Comparison of ENCODE assay signal across 1 cellular context in the genomic region with DNA sequence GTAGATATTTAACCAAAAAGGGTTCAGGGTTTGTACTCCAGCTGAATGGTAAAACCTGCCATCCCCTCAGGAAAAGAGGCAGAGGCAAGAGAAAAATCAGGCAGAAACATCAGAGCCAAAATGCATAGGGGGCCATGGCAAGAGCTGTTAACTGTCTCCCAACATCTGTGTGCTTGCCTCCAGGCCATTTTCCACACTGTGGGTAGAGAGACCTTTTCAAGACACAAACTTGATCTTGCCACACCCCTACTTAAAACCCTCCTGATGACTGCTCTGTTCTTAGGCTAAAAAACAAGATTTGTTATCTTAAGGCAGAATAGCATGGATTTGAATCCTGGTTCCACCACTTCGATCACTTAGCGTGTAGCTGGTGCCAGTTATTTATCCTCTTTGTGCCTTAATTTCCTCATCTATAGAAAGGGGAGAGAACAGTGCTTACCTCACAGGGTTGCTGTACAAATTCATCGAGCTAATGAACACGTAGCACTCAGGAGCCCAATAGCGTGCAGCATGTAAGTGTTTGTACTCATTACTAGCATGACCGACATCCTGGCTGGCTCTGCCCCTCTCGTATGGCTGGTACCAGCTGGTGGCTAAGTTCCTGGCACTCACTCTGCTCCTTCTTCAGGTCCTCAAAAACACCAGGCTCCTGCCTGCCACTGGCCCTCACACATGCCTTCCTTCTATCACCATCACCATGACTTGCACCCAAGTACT.
TF ChIP-seq lines count a peak whose summit lies in the region.

No MANE protein-coding gene starts in this region.

TF ChIP-seq in SK-N-SH treated with all-trans-retinoic acid at 6 μM for 48 hours, 23 proteins besides CTCF, POLR2A, EP300 and RAD21 (continued from another document):
- TF ChIP-seq, protein P1, sequence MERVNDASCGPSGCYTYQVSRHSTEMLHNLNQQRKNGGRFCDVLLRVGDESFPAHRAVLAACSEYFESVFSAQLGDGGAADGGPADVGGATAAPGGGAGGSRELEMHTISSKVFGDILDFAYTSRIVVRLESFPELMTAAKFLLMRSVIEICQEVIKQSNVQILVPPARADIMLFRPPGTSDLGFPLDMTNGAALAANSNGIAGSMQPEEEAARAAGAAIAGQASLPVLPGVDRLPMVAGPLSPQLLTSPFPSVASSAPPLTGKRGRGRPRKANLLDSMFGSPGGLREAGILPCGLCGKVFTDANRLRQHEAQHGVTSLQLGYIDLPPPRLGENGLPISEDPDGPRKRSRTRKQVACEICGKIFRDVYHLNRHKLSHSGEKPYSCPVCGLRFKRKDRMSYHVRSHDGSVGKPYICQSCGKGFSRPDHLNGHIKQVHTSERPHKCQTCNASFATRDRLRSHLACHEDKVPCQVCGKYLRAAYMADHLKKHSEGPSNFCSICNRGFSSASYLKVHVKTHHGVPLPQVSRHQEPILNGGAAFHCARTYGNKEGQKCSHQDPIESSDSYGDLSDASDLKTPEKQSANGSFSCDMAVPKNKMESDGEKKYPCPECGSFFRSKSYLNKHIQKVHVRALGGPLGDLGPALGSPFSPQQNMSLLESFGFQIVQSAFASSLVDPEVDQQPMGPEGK (CRISPR knock-in tag; IDR thresholded peaks at IDR 0.05; ENCODE audit: borderline replicate concordance): no peak
- TF ChIP-seq ZNF70 (CRISPR knock-in tag; IDR thresholded peaks at IDR 0.05): no peak
- TF ChIP-seq ZC3H10 (CRISPR knock-in tag; IDR thresholded peaks at IDR 0.05): no peak
- TF ChIP-seq, protein P2, sequence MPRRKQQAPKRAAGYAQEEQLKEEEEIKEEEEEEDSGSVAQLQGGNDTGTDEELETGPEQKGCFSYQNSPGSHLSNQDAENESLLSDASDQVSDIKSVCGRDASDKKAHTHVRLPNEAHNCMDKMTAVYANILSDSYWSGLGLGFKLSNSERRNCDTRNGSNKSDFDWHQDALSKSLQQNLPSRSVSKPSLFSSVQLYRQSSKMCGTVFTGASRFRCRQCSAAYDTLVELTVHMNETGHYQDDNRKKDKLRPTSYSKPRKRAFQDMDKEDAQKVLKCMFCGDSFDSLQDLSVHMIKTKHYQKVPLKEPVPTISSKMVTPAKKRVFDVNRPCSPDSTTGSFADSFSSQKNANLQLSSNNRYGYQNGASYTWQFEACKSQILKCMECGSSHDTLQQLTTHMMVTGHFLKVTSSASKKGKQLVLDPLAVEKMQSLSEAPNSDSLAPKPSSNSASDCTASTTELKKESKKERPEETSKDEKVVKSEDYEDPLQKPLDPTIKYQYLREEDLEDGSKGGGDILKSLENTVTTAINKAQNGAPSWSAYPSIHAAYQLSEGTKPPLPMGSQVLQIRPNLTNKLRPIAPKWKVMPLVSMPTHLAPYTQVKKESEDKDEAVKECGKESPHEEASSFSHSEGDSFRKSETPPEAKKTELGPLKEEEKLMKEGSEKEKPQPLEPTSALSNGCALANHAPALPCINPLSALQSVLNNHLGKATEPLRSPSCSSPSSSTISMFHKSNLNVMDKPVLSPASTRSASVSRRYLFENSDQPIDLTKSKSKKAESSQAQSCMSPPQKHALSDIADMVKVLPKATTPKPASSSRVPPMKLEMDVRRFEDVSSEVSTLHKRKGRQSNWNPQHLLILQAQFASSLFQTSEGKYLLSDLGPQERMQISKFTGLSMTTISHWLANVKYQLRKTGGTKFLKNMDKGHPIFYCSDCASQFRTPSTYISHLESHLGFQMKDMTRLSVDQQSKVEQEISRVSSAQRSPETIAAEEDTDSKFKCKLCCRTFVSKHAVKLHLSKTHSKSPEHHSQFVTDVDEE (CRISPR knock-in tag; IDR thresholded peaks at IDR 0.05): no peak
- TF ChIP-seq BACH2 (CRISPR knock-in tag; IDR thresholded peaks at IDR 0.05; ENCODE audit: borderline replicate concordance): no peak
- no peak for TF ChIP-seq PPARA (CRISPR knock-in tag; IDR thresholded peaks at IDR 0.05; ENCODE audit: borderline replicate concordance)
- TF ChIP-seq ZFP3 (CRISPR knock-in tag; IDR thresholded peaks at IDR 0.05): no peak
- TF ChIP-seq ZFP30 (CRISPR knock-in tag; IDR thresholded peaks at IDR 0.05): no peak
- no peak for TF ChIP-seq ARNTL (CRISPR knock-in tag; IDR thresholded peaks at IDR 0.05; ENCODE audit: borderline replicate concordance, low read depth)
- no peak for TF ChIP-seq ISL1 (CRISPR knock-in tag; IDR thresholded peaks at IDR 0.05)
- TF ChIP-seq, protein P3, sequence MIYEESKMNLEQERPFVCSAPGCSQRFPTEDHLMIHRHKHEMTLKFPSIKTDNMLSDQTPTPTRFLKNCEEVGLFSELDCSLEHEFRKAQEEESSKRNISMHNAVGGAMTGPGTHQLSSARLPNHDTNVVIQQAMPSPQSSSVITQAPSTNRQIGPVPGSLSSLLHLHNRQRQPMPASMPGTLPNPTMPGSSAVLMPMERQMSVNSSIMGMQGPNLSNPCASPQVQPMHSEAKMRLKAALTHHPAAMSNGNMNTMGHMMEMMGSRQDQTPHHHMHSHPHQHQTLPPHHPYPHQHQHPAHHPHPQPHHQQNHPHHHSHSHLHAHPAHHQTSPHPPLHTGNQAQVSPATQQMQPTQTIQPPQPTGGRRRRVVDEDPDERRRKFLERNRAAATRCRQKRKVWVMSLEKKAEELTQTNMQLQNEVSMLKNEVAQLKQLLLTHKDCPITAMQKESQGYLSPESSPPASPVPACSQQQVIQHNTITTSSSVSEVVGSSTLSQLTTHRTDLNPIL (CRISPR knock-in tag; IDR thresholded peaks at IDR 0.05; ENCODE audit: low read depth): no peak
